ENCODE assay signal across 16 cellular contexts in the genomic region with DNA sequence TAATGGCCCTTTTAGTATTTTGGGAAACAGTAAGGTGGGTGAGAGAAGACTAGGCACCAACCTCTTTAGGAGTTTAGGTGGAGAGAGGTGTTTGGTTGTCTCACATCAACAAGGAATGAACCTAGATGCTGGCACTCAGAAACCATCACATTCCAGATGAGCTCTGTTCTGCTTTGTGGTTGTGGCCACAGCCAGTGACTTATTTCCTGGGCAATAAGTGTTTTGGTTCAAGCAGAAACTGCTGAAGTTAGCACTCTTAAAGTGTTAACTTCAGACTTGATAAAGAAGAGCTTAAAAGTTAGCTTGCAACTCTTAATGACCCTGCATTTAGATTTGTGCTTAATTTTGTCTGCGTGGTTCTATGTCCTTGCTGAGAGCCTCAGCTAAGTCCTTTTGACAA.
A peak's percentile ranks its signal among the peaks of the same experiment; 100 is the strongest.
DNase-seq lines count a peak whose midpoint lies in the region; ATAC-seq and TF ChIP-seq lines count a peak whose summit lies in the region.
"Had no signal": no experiment of that assay in that cellular context is flagged by ENCODE, and none has a peak within 500 bp of the region (broad histone marks: within the 10 kb centered on the region; RNA-seq: fewer than 3 reads in every experiment).

No MANE protein-coding gene starts in this region.

- peaks cover 10% of the 10 kb centered on the region for H3K4me1 ChIP-seq in MM.1S (ENCODE audit: low read length)

- peaks cover 4% of the 10 kb centered on the region for H3K36me3 Mint-ChIP-seq in nephron (ENCODE audit: low read depth)

- no peak overlapping the region for H3K9ac ChIP-seq in MM.1S (ENCODE audit: low read length)

- H3K4me3 Mint-ChIP-seq in nephron, result peak overlapping the region in 1 of 3 experiments; percentile 37
- H3K4me3 Mint-ChIP-seq: effector memory CD8-positive, alpha-beta T cell had no signal

- H3K27ac Mint-ChIP-seq in nephron, result peak overlapping the region in 2 of 3 experiments; percentile 3 to 37
- H3K27ac Mint-ChIP-seq: effector memory CD8-positive, alpha-beta T cell had no signal

- H3K36me3 ChIP-seq in MM.1S (replicated peaks; ENCODE audit: insufficient read depth, low read length), result no peaks in the 10 kb centered on the region

- H3K4me3 ChIP-seq in MM.1S (ENCODE audit: low read length) (no peak overlapping the region), epithelial cell of esophagus (ENCODE audit: low read length) (no peak overlapping the region)

- no peak for ATAC-seq in GM21367 (IDR thresholded peaks at IDR 0.05; ENCODE audit: unreplicated experiment)
- ATAC-seq: effector memory CD8-positive, alpha-beta T cell had no signal

- peaks cover 4% of the 10 kb centered on the region for H3K27me3 Mint-ChIP-seq in nephron (ENCODE audit: low read depth)
- H3K27me3 Mint-ChIP-seq: effector memory CD8-positive, alpha-beta T cell had no signal

- H3K27ac ChIP-seq in MM.1S (ENCODE audit: low read length), result 0 out of 2 replicates have a peak overlapping the region, but pooled peaks have one; percentile 8

- H3K79me2 ChIP-seq in MM.1S (ENCODE audit: low read length), result no peaks in the 10 kb centered on the region

- H4K20me1 ChIP-seq in MM.1S (ENCODE audit: insufficient read depth, low read length), result no peaks in the 10 kb centered on the region

- peaks cover 9% of the 10 kb centered on the region for H3K9me3 Mint-ChIP-seq in nephron

- DNase-seq in Daoy (ENCODE audit: low read depth) (peak; percentile 63), MM.1S (peak; percentile 69), epithelial cell of esophagus (ENCODE audit: low read depth) (peak; percentile 43), NCI-H1092 treated with DMSO at 0.1 percent for 48 hours (lab: John Stamatoyannopoulos, UW) (no peak), NCI-H1436 (lab: John Stamatoyannopoulos, UW) (no peak)
- no peak for DNase-seq in activated naive CD4-positive, alpha-beta T cell treated with Interleukin-2 at 50 U/mL for 16 hours
- DNase-seq: activated effector memory CD4-positive, alpha-beta T cell treated with Interleukin-2 at 50 U/mL for 16 hours; C1 segment of cervical spinal cord; DMS153; effector memory CD8-positive, alpha-beta T cell; midbrain; NCI-H1436 treated with DMSO at 0.1 percent for 48 hours; NCI-H510A; stimulated activated naive CD4-positive, alpha-beta T cell treated with Interleukin-2 at 50 U/mL for 16 hours had no signal

- no peaks in the 10 kb centered on the region for H3K27me3 ChIP-seq in MM.1S (replicated peaks; ENCODE audit: insufficient read depth, low read length)

- no peaks in the 10 kb centered on the region for H3K9me3 ChIP-seq in MM.1S (replicated peaks; ENCODE audit: insufficient read depth, low read length)

- H3F3A ChIP-seq in MM.1S (ENCODE audit: insufficient read depth, low read length), result no peaks in the 10 kb centered on the region

- H2AFZ ChIP-seq in MM.1S (ENCODE audit: low read length), result no peak overlapping the region

- H3K9me2 ChIP-seq in MM.1S (replicated peaks; ENCODE audit: insufficient read depth, low read length), result no peaks in the 10 kb centered on the region

- peaks cover 9% of the 10 kb centered on the region for H3K4me1 Mint-ChIP-seq in nephron

- TF ChIP-seq CTCF in MM.1S (IDR thresholded peaks at IDR 0.05; ENCODE audit: low read length), result no peak
- TF ChIP-seq CTCF in epithelial cell of esophagus (IDR thresholded peaks at IDR 0.05; ENCODE audit: insufficient read depth, low read depth, low read length, missing control alignments), result no peak
- TF ChIP-seq CTCF in nephron (IDR thresholded peaks at IDR 0.05; ENCODE audit: unreplicated experiment in 3 of 3), result no peak

- no peak overlapping the region for H3K4me2 ChIP-seq in MM.1S (ENCODE audit: low read depth, low read length)

Comparison
In these comparisons a context has a peak if more than half of its experiments do, and no peak if none do; other contexts are left out.
1. DNase-seq: peak in Daoy (single experiment), MM.1S (single experiment) and epithelial cell of esophagus (single experiment); none in NCI-H1092 treated with DMSO at 0.1 percent for 48 hours (single experiment), activated naive CD4-positive, alpha-beta T cell treated with Interleukin-2 at 50 U/mL for 16 hours (single experiment) and NCI-H1436 (single experiment).